8 cellular contexts compared by ENCODE assay signal in genomic region chr11:62599069-62599696, GRCh38. TPM values are rescaled to one million over a fixed set of nuclear protein-coding genes. Genes with fewer than 3 reads are reported as not detected.
DNase-seq lines count a peak whose midpoint lies in the region; ATAC-seq and TF ChIP-seq lines count a peak whose summit lies in the region.

No MANE protein-coding gene starts in this region.

- no peaks in the 10 kb centered on the region for H3K9me2 ChIP-seq in OCI-LY1 (ENCODE audit: low read depth, low read length)

- H3K27ac ChIP-seq in CD4-positive, alpha-beta T cell (ENCODE audit: low read depth, low read length) = peak overlapping the region; percentile 94
- H3K27ac ChIP-seq in OCI-LY1 (ENCODE audit: low read depth, low read length, poor library complexity, severe bottlenecking) (peak overlapping the region; percentile 79), mucosa of rectum (ENCODE audit: low read depth in 2 of 2, low read length in 2 of 2) (peak overlapping the region in 1 of 2 donors; percentile 41)

- peak overlapping the region; percentile 94 for H3K4me2 ChIP-seq in OCI-LY1 (ENCODE audit: low read length)

- CTCF ChIA-PET in CD4-positive, alpha-beta T cell (lab: Charles Lee) = no interaction called here

- H3K27me3 ChIP-seq in CD4-positive, alpha-beta T cell (ENCODE audit: control insufficient read depth, insufficient read depth, low read length) = no peaks in the 10 kb centered on the region
- no peaks in the 10 kb centered on the region for H3K27me3 ChIP-seq in OCI-LY1 (ENCODE audit: insufficient read depth, low read length)
- H3K27me3 ChIP-seq in mucosa of rectum (ENCODE audit: control insufficient read depth in 2 of 2, insufficient read depth in 2 of 2, low read length in 2 of 2) = no peaks in the 10 kb centered on the region

- peaks cover 91% of the 10 kb centered on the region for H3K36me3 ChIP-seq in OCI-LY1 (ENCODE audit: insufficient read depth, low read length)
- H3K36me3 ChIP-seq in mucosa of rectum (ENCODE audit: control insufficient read depth in 2 of 2, insufficient read depth in 2 of 2, low read length in 2 of 2) = peaks cover 42 to 46% of the 10 kb centered on the region in 2 donors

- no peaks in the 10 kb centered on the region for H3F3A ChIP-seq in OCI-LY1 (ENCODE audit: insufficient read depth, low read length)

- no peaks in the 10 kb centered on the region for H3K9me3 Mint-ChIP-seq in CD4-positive, alpha-beta T cell

- peak overlapping the region; percentile 100 for H3K9ac ChIP-seq in OCI-LY1 (ENCODE audit: low read length)
- peak overlapping the region in 1 of 2 donors; percentile 60 for H3K9ac ChIP-seq in mucosa of rectum (ENCODE audit: low read depth in 1 of 2, low read length in 2 of 2)

- TF ChIP-seq CTCF in CD4-positive, alpha-beta T cell (IDR thresholded peaks at IDR 0.05) = no peak
- no peak for TF ChIP-seq CTCF in OCI-LY1 (IDR thresholded peaks at IDR 0.05; ENCODE audit: low read length)
- no peak for TF ChIP-seq CTCF in epithelial cell of esophagus (IDR thresholded peaks at IDR 0.05; ENCODE audit: insufficient read depth, low read depth, low read length, missing control alignments)

- ATAC-seq in CD4-positive, alpha-beta T cell (ENCODE audit: poor library complexity) = peak; percentile 73
- ATAC-seq in GM21367 (IDR thresholded peaks at IDR 0.05; ENCODE audit: unreplicated experiment) = peak; percentile 42

- H2AFZ ChIP-seq in OCI-LY1 (ENCODE audit: low read length) = no peak overlapping the region

- H3K9me3 ChIP-seq in CD4-positive, alpha-beta T cell (ENCODE audit: control insufficient read depth, low read length) = no peaks in the 10 kb centered on the region
- H3K9me3 ChIP-seq in OCI-LY1 (ENCODE audit: low read length) (no peaks in the 10 kb centered on the region), mucosa of rectum (ENCODE audit: control insufficient read depth in 2 of 2, low read length in 2 of 2) (no peaks in the 10 kb centered on the region)

- H3K27ac Mint-ChIP-seq in CD4-positive, alpha-beta T cell = peak overlapping the region; percentile 93

- H3K4me1 Mint-ChIP-seq in CD4-positive, alpha-beta T cell (ENCODE audit: low read depth) = peaks cover 71% of the 10 kb centered on the region

- no peaks in the 10 kb centered on the region for H4K20me1 ChIP-seq in OCI-LY1 (ENCODE audit: insufficient read depth, low read length)

- H3K4me3 ChIP-seq in OCI-LY1 (ENCODE audit: low read depth, low read length, poor library complexity, severe bottlenecking) (peak overlapping the region; percentile 97), epithelial cell of esophagus (ENCODE audit: low read length) (peak overlapping the region; percentile 85), mucosa of rectum (ENCODE audit: low read length in 2 of 2) (peak overlapping the region; percentile 19 to 94)

- H3K79me2 ChIP-seq in OCI-LY1 (ENCODE audit: insufficient read depth, low read length) = peaks cover 27% of the 10 kb centered on the region

- peak overlapping the region; percentile 94 for H3K4me3 Mint-ChIP-seq in CD4-positive, alpha-beta T cell

- peaks cover 85% of the 10 kb centered on the region for H3K36me3 Mint-ChIP-seq in CD4-positive, alpha-beta T cell (ENCODE audit: low read depth)

- H3K27me3 Mint-ChIP-seq in CD4-positive, alpha-beta T cell = no peaks in the 10 kb centered on the region

- POLR2A ChIA-PET in CD4-positive, alpha-beta T cell (lab: Charles Lee) = interaction anchor here (0.6 to 4.1 kb wide), 24 partner anchors 7 to 281 kb away, joined by 3 to 177 read pairs (median 7); partner anchors contain the start of genes B3GAT3, C11orf98, CSKMT and EEF1G

- H3K4me1 ChIP-seq in OCI-LY1 (ENCODE audit: insufficient read depth, low read length, severe bottlenecking) (peaks cover 26% of the 10 kb centered on the region), mucosa of rectum (ENCODE audit: control insufficient read depth in 2 of 2, insufficient read depth in 2 of 2, low read length in 2 of 2) (peaks cover 22 to 25% of the 10 kb centered on the region in 2 donors)

- intact Hi-C loops in CD4-positive, alpha-beta T cell (cut with DNase I, micrococcal nuclease) = loop anchor here (2.0 to 5.0 kb wide), 2 partner anchors 263 to 282 kb away; partner anchors contain the start of gene SLC3A2 (in 1 of the 2)

- peak; percentile 90 to 99 (median 95) for DNase-seq in CD4-positive, alpha-beta T cell
- DNase-seq in HUDEP-2 (lab: John Stamatoyannopoulos, UW; ENCODE audit: unreplicated experiment in 76 of 76) (peak in 75 of 76 experiments; percentile 23 to 99 (median 97)), activated T-cell treated with anti-CD3 and anti-CD28 coated beads for 1 hour (ENCODE audit: low read depth) (peak; percentile 94), epithelial cell of esophagus (ENCODE audit: low read depth) (peak; percentile 98)
- peak; percentile 84 to 89 for DNase-seq in stimulated activated CD8-positive, alpha-beta memory T cell treated with anti-CD3 and anti-CD28 coated beads, Interleukin-4, amount 100 ng/mL, for 1 hour (ENCODE audit: low read depth in 2 of 2, low spot score in 1 of 2)

RNA-seq across cellular contexts. Expression of gene MTA2, which starts 2.5 kb away (rescaled TPM):
- total RNA-seq in CD4-positive, alpha-beta T cell = 100 to 1,000 TPM; 167 to 172 TPM

RNA-seq across cellular contexts. Expression of gene TUT1, which starts 7.9 kb away (rescaled TPM):
- 10 to 100 TPM; 25.5 to 26.2 TPM for total RNA-seq in CD4-positive, alpha-beta T cell

RNA-seq across cellular contexts. Expression of gene EML3, which starts 13.4 kb away (rescaled TPM):
- total RNA-seq in CD4-positive, alpha-beta T cell = 100 to 1,000 TPM; 142 to 144 TPM

RNA-seq across cellular contexts. Expression of gene ROM1, which starts 13.9 kb away (rescaled TPM):
- under 1 TPM; 0.42 to 0.71 TPM for total RNA-seq in CD4-positive, alpha-beta T cell

RNA-seq across cellular contexts. Expression of gene B3GAT3, which starts 22.6 kb away (rescaled TPM):
- total RNA-seq in CD4-positive, alpha-beta T cell = 10 to 100 TPM; 47.2 to 49.5 TPM
